Comparison of ENCODE assay signal across 8 cellular contexts in the genomic region with DNA sequence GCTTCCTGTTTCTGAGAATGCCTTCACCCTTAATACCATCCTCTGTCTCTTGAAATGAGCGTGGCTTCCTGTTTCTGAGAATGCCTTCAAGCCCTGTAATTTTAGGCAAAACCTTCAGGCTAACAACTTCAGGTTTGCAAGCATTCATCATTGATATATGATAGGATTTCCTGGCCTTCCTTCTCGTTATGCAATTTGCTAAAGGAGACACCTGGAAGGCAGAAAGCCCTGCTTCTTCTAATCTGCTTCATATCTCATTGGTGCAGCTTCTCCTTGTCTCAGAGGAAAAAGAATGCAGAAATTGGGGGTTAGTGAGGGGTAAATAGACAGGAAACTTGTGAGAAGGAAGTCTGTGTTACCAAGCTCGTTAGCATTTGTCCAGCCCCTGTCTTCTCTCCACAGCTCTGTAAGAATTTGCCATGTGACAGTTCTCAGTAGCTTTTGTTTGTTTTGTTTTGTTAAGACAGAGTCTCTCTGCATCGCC. TPM values are rescaled to one million over a fixed set of nuclear protein-coding genes. Genes with fewer than 3 reads are reported as not detected.
DNase-seq lines count a peak whose midpoint lies in the region; ATAC-seq lines count a peak whose summit lies in the region.

No MANE protein-coding gene starts in this region.

- H3K27me3 Mint-ChIP-seq in activated CD4-positive, alpha-beta memory T cell treated with anti-CD3 and anti-CD28 coated beads, Interleukin-2, amount 10 ng/mL, durations not matched to agents 7 days and 5 days, result no peaks in the 10 kb centered on the region

- CTCF ChIA-PET in activated CD4-positive, alpha-beta memory T cell treated with anti-CD3 and anti-CD28 coated beads, Interleukin-2, amount 10 ng/mL, durations not matched to agents 7 days and 5 days (lab: Charles Lee), result interaction anchor here (1.1 to 2.0 kb wide), 8 partner anchors 10 to 78 kb away, joined by 3 to 11 read pairs (median 4); a partner anchor contains a TSS

- H3K27ac ChIP-seq in BLaER1, result peak overlapping the region; percentile 74

- peak overlapping the region; percentile 48 for H3K4me3 ChIP-seq in BLaER1

- peak overlapping the region; percentile 58 for H3K4me3 Mint-ChIP-seq in activated CD4-positive, alpha-beta memory T cell treated with anti-CD3 and anti-CD28 coated beads, Interleukin-2, amount 10 ng/mL, durations not matched to agents 7 days and 5 days

- peak overlapping the region; percentile 43 for H3K9ac ChIP-seq in BLaER1

- POLR2A ChIA-PET in activated CD4-positive, alpha-beta memory T cell treated with anti-CD3 and anti-CD28 coated beads, Interleukin-2, amount 10 ng/mL, durations not matched to agents 7 days and 5 days (lab: Charles Lee), result interaction anchor here (0.9 to 18.0 kb wide), 12 partner anchors 8 to 113 kb away, joined by 3 to 305 read pairs (median 6); a partner anchor contains a TSS

- H3K4me1 ChIP-seq in BLaER1, result peaks cover 87% of the 10 kb centered on the region

- H4K20me1 ChIP-seq in BLaER1, result no peaks in the 10 kb centered on the region

- H3K36me3 ChIP-seq in BLaER1, result peaks cover 15% of the 10 kb centered on the region; the same call in 1 of the 2 replicates

- H3K9me3 ChIP-seq in BLaER1, result no peaks in the 10 kb centered on the region

- H3K27me3 ChIP-seq in BLaER1, result no peaks in the 10 kb centered on the region

- DNase-seq in activated CD4-positive, alpha-beta memory T cell treated with anti-CD3 and anti-CD28 coated beads, Interleukin-2, amount 10 ng/mL, durations not matched to agents 7 days and 5 days, result no peak
- DNase-seq in medulla oblongata (ENCODE audit: extremely low spot score) (peak; percentile 92), NCI-H1092 treated with DMSO at 0.1 percent for 48 hours (lab: John Stamatoyannopoulos, UW) (no peak), NCI-H2196 treated with DMSO at 0.1 percent for 48 hours (lab: John Stamatoyannopoulos, UW; ENCODE audit: unreplicated experiment) (no peak), hepatic stellate cell (ENCODE audit: low spot score) (no peak)

- peak overlapping the region; percentile 94 for H3K27ac Mint-ChIP-seq in activated CD4-positive, alpha-beta memory T cell treated with anti-CD3 and anti-CD28 coated beads, Interleukin-2, amount 10 ng/mL, durations not matched to agents 7 days and 5 days

- peak; percentile 74 for ATAC-seq in GM19351 (IDR thresholded peaks at IDR 0.05; ENCODE audit: unreplicated experiment)
- ATAC-seq in HG03442 (IDR thresholded peaks at IDR 0.05; ENCODE audit: unreplicated experiment), result peak; percentile 80

- peaks cover 83% of the 10 kb centered on the region for H3K4me1 Mint-ChIP-seq in activated CD4-positive, alpha-beta memory T cell treated with anti-CD3 and anti-CD28 coated beads, Interleukin-2, amount 10 ng/mL, durations not matched to agents 7 days and 5 days

- peak overlapping the region; percentile 74 for H3K4me2 ChIP-seq in BLaER1

- peaks cover 74% of the 10 kb centered on the region for H3K36me3 Mint-ChIP-seq in activated CD4-positive, alpha-beta memory T cell treated with anti-CD3 and anti-CD28 coated beads, Interleukin-2, amount 10 ng/mL, durations not matched to agents 7 days and 5 days (ENCODE audit: low read depth)

- no peaks in the 10 kb centered on the region for H3K9me3 Mint-ChIP-seq in activated CD4-positive, alpha-beta memory T cell treated with anti-CD3 and anti-CD28 coated beads, Interleukin-2, amount 10 ng/mL, durations not matched to agents 7 days and 5 days

RNA-seq across cellular contexts. Expression of a gene that starts 7.3 kb away (rescaled TPM):
- 100 to 1,000 TPM; 179 to 182 TPM for total RNA-seq in activated CD4-positive, alpha-beta memory T cell treated with anti-CD3 and anti-CD28 coated beads, Interleukin-2, amount 10 ng/mL, durations not matched to agents 7 days and 5 days

RNA-seq across cellular contexts. Expression of a gene that starts 11.9 kb away (rescaled TPM):
- 10 to 100 TPM; 93.1 to 96.9 TPM for total RNA-seq in activated CD4-positive, alpha-beta memory T cell treated with anti-CD3 and anti-CD28 coated beads, Interleukin-2, amount 10 ng/mL, durations not matched to agents 7 days and 5 days

RNA-seq across cellular contexts. Expression of a gene that starts 30.3 kb away (rescaled TPM):
- total RNA-seq in activated CD4-positive, alpha-beta memory T cell treated with anti-CD3 and anti-CD28 coated beads, Interleukin-2, amount 10 ng/mL, durations not matched to agents 7 days and 5 days, result not detected

RNA-seq across cellular contexts. Expression of a gene that starts 39.9 kb away (rescaled TPM):
- total RNA-seq in activated CD4-positive, alpha-beta memory T cell treated with anti-CD3 and anti-CD28 coated beads, Interleukin-2, amount 10 ng/mL, durations not matched to agents 7 days and 5 days, result 10 to 100 TPM; 57.4 to 58.0 TPM
